In genomic region chr14:73786942-73787759, GRCh38 we compare ENCODE assay signal across 8 cellular contexts.
DNase-seq lines count a peak whose midpoint lies in the region; ATAC-seq and TF ChIP-seq lines count a peak whose summit lies in the region.

No MANE protein-coding gene starts in this region.

- H3K27ac ChIP-seq in colonic mucosa (peak overlapping the region; percentile 98), liver (ENCODE audit: low read depth in 1 of 2, low read length in 2 of 2) (peak overlapping the region; percentile 90 to 97)

- DNase-seq in NOMO-1 (lab: John Stamatoyannopoulos, UW; ENCODE audit: unreplicated experiment in 2 of 2) (peak; percentile 30 to 55), NOMO-1 treated with dmso at 0.1 percent for 144 hours (lab: John Stamatoyannopoulos, UW; ENCODE audit: unreplicated experiment) (no peak), colonic mucosa (peak; percentile 66), A172 (ENCODE audit: low spot score) (no peak)
- peak; percentile 41 to 52 for DNase-seq in stimulated activated CD4-positive, alpha-beta T cell treated with anti-CD3 and anti-CD28 coated beads, Interleukin-4, amount 100 ng/mL, for 4 hours

- intact Hi-C loops in colonic mucosa (cut with DNase I), result no loop called here

- H3K4me3 ChIP-seq in colonic mucosa, result peak overlapping the region; percentile 58
- H3K4me3 ChIP-seq in liver (ENCODE audit: low read depth in 1 of 3, low read length in 3 of 3), result peak overlapping the region; percentile 63 to 86 (median 70)

- no peak for TF ChIP-seq CTCF in colonic mucosa (IDR thresholded peaks at IDR 0.05)
- TF ChIP-seq CTCF in liver (IDR thresholded peaks at IDR 0.05; ENCODE audit: low read depth, low read length, missing input control), result no peak

- ATAC-seq in HG03442 (IDR thresholded peaks at IDR 0.05; ENCODE audit: unreplicated experiment), result peak; percentile 47
- peak; percentile 70 to 75 for ATAC-seq in activated CD4-positive, CD25-positive, alpha-beta regulatory T cell treated with anti-CD3 and anti-CD28 coated beads, Interleukin-2, amount 50 U/mL, for 24 hours

- no peak for TF ChIP-seq RAD21 in liver (IDR thresholded peaks at IDR 0.05)

- under 1% methylated on average over 87 of the region's 87 CpGs for WGBS in liver

- H3K27me3 ChIP-seq in colonic mucosa (no peaks in the 10 kb centered on the region), liver (ENCODE audit: control insufficient read depth in 4 of 4, insufficient read depth in 4 of 4, low read length in 3 of 4) (no peaks in the 10 kb centered on the region)

- no peaks in the 10 kb centered on the region for H3K9me3 ChIP-seq in colonic mucosa
- H3K9me3 ChIP-seq in liver (ENCODE audit: control insufficient read depth in 4 of 4, low read length in 3 of 4), result no peaks in the 10 kb centered on the region

- H3K9ac ChIP-seq in colonic mucosa (ENCODE audit: low read depth in 2 of 2, low read length in 2 of 2), result peak overlapping the region; percentile 80 to 97
- peak overlapping the region; percentile 91 to 96 for H3K9ac ChIP-seq in liver (ENCODE audit: low read depth in 1 of 2, low read length in 2 of 2)

- no peaks in the 10 kb centered on the region for H3K36me3 ChIP-seq in colonic mucosa
- no peaks in the 10 kb centered on the region for H3K36me3 ChIP-seq in liver (ENCODE audit: control insufficient read depth in 4 of 4, insufficient read depth in 3 of 4, low read depth in 1 of 4, low read length in 3 of 4)

- H3K4me1 ChIP-seq in colonic mucosa, result peaks cover 33% of the 10 kb centered on the region
- H3K4me1 ChIP-seq in liver (ENCODE audit: control insufficient read depth in 4 of 4, insufficient read depth in 4 of 4, low read length in 3 of 4), result peaks cover 15 to 46% (median 33%) of the 10 kb centered on the region in 4 donors

TF ChIP-seq in liver, 16 proteins besides CTCF, POLR2A, EP300 and RAD21:
- TF ChIP-seq HNF4G (IDR thresholded peaks at IDR 0.05) (no peak), REST (IDR thresholded peaks at IDR 0.05) (no peak), NR2F2 (IDR thresholded peaks at IDR 0.05) (no peak), SP1 (IDR thresholded peaks at IDR 0.05) (no peak), FOXA1 (IDR thresholded peaks at IDR 0.05) (no peak), TAF1 (conservative IDR thresholded peaks at IDR 0.05) (no peak), RXRA (IDR thresholded peaks at IDR 0.05) (no peak)

Comparison
In these comparisons a context has a peak if more than half of its experiments do, and no peak if none do; other contexts are left out.
1. DNase-seq: peak in NOMO-1 (2 of 2), colonic mucosa (single experiment) and stimulated activated CD4-positive, alpha-beta T cell treated with anti-CD3 and anti-CD28 coated beads, Interleukin-4, amount 100 ng/mL, for 4 hours (2 of 2); none in NOMO-1 treated with dmso at 0.1 percent for 144 hours (single experiment) and A172 (single experiment).